In genomic region chr13:63436288-63436687, GRCh38 we compare ENCODE assay signal across 2 cellular contexts.
TF ChIP-seq lines count a peak whose summit lies in the region.

No MANE protein-coding gene starts in this region.

TF ChIP-seq in SK-N-SH, 30 proteins besides CTCF, POLR2A, EP300 and RAD21 (continued from another document):
- TF ChIP-seq, protein P1, sequence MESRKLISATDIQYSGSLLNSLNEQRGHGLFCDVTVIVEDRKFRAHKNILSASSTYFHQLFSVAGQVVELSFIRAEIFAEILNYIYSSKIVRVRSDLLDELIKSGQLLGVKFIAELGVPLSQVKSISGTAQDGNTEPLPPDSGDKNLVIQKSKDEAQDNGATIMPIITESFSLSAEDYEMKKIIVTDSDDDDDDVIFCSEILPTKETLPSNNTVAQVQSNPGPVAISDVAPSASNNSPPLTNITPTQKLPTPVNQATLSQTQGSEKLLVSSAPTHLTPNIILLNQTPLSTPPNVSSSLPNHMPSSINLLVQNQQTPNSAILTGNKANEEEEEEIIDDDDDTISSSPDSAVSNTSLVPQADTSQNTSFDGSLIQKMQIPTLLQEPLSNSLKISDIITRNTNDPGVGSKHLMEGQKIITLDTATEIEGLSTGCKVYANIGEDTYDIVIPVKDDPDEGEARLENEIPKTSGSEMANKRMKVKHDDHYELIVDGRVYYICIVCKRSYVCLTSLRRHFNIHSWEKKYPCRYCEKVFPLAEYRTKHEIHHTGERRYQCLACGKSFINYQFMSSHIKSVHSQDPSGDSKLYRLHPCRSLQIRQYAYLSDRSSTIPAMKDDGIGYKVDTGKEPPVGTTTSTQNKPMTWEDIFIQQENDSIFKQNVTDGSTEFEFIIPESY (IDR thresholded peaks at IDR 0.05; ENCODE audit: borderline replicate concordance, low read depth), result no peak
- no peak for TF ChIP-seq TCF12 (IDR thresholded peaks at IDR 0.05)
- no peak for TF ChIP-seq FOXM1 (IDR thresholded peaks at IDR 0.05; ENCODE audit: low read depth)
- no peak for TF ChIP-seq EZH2phosphoT487 (IDR thresholded peaks at IDR 0.05; ENCODE audit: borderline replicate concordance, low read depth)
- TF ChIP-seq GABPA (IDR thresholded peaks at IDR 0.05; ENCODE audit: low read depth), result no peak
- no peak for TF ChIP-seq TEAD4 (IDR thresholded peaks at IDR 0.05; ENCODE audit: borderline replicate concordance, insufficient read depth)
- no peak for TF ChIP-seq CHD2 (IDR thresholded peaks at IDR 0.05; ENCODE audit: low read length, partially characterized antibody)
- no peak for TF ChIP-seq NFIC (IDR thresholded peaks at IDR 0.05; ENCODE audit: borderline replicate concordance)

TF ChIP-seq in SK-N-SH treated with all-trans-retinoic acid at 6 μM for 48 hours, 23 proteins besides CTCF, POLR2A, EP300 and RAD21 (continued from another document):
- TF ChIP-seq PATZ1 (CRISPR knock-in tag; IDR thresholded peaks at IDR 0.05; ENCODE audit: borderline replicate concordance), result no peak
- TF ChIP-seq TCF4 (CRISPR knock-in tag; IDR thresholded peaks at IDR 0.05; ENCODE audit: borderline replicate concordance), result no peak
- no peak for TF ChIP-seq ZNF70 (CRISPR knock-in tag; IDR thresholded peaks at IDR 0.05)
- no peak for TF ChIP-seq RARB (CRISPR knock-in tag; IDR thresholded peaks at IDR 0.05)
- no peak for TF ChIP-seq ZFP30 (CRISPR knock-in tag; IDR thresholded peaks at IDR 0.05)
- no peak for TF ChIP-seq ARNTL (CRISPR knock-in tag; IDR thresholded peaks at IDR 0.05; ENCODE audit: borderline replicate concordance, low read depth)
TF ChIP-seq in SK-N-SH treated with all-trans-retinoic acid at 6 μM for 48 hours: peak in this region for 0.
